In the genomic region with DNA sequence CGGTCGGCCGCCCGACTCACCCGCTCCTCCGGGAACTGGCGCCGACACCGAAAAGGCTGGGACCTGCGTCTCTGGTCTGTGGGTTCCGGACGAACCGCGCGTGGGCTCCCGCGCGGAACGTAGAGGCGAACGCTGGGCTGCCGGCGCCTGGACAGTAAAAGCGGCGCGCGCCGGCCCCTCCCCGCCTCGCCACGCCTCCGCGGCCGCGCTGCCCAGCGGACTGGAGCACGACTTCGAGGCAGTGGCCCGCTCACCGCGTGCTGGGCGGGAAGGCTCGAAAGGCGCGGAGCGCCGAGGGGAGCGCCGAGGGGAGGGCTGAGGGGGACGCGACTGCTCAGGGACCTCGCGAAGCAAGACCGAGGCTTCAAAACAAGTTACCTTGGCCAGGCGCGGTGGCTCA, we compare ENCODE assay signal across 17 cellular contexts. TPM values are rescaled to one million over a fixed set of nuclear protein-coding genes. Genes with fewer than 3 reads are reported as not detected.
DNase-seq lines count a peak whose midpoint lies in the region; ATAC-seq and TF ChIP-seq lines count a peak whose summit lies in the region.
"Had no signal": no experiment of that assay in that cellular context is flagged by ENCODE, and none has a peak within 500 bp of the region (broad histone marks: within the 10 kb centered on the region; RNA-seq: fewer than 3 reads in every experiment).

TAF7L (minus strand) TSS at position 131 of the 400 bp plus-strand sequence. CDS start 3,791 bp downstream, outside the sequence.

- ATAC-seq in HG03571 (IDR thresholded peaks at IDR 0.05; ENCODE audit: unreplicated experiment), result no peak
- ATAC-seq: activated CD8-positive, alpha-beta memory T cell treated with anti-CD3 and anti-CD28 coated beads, Interleukin-2, amount 10 ng/mL, durations not matched to agents 7 days and 5 days; natural killer cell; T-cell had no signal

- no peak within 1 kb of the TSS for H3K9ac ChIP-seq in HUES6 (ENCODE audit: low read length)

- DNase-seq in AG04449 (ENCODE audit: low read depth, low spot score) (no peak), epithelial cell of esophagus (ENCODE audit: low read depth) (peak; percentile 1), lung microvascular endothelial cell (ENCODE audit: low read depth in 2 of 2) (peak; percentile 1 to 17), UCSD-AML1 (lab: John Stamatoyannopoulos, UW; ENCODE audit: unreplicated experiment) (no peak), SHP77 (lab: John Stamatoyannopoulos, UW) (no peak), NCI-H2081 treated with DMSO at 0.1 percent for 48 hours (lab: John Stamatoyannopoulos, UW) (no peak)
- DNase-seq: activated CD4-positive, CD25-positive, alpha-beta regulatory T cell; activated CD8-positive, alpha-beta memory T cell treated with anti-CD3 and anti-CD28 coated beads, Interleukin-2, amount 10 ng/mL, durations not matched to agents 7 days and 5 days; activated naive CD4-positive, alpha-beta T cell; endodermal cell; natural killer cell; NCI-H2171; T-cell had no signal

- no peak within 1 kb of the TSS for H3K27ac ChIP-seq in HUES6 (ENCODE audit: low read depth, low read length)
- H3K27ac ChIP-seq: prostate gland had no signal

- POLR2A ChIA-PET in AG04449 (lab: Yijun Ruan, JAX), result no interaction called here

- no peak for TF ChIP-seq CTCF in AG04449 (IDR thresholded peaks at IDR 0.05; ENCODE audit: insufficient read depth, low read length, missing control alignments)
- TF ChIP-seq CTCF in epithelial cell of esophagus (IDR thresholded peaks at IDR 0.05; ENCODE audit: insufficient read depth, low read depth, low read length, missing control alignments), result no peak

- H3K4me3 ChIP-seq in AG04449 (ENCODE audit: low read depth, low read length), result peak within 1 kb of the TSS; percentile 15
- H3K4me3 ChIP-seq in HUES6 (ENCODE audit: low read depth, low read length), result peak within 1 kb of the TSS; percentile 25; the same call in 1 of the 2 replicates
- no peak within 1 kb of the TSS for H3K4me3 ChIP-seq in epithelial cell of esophagus (ENCODE audit: low read length)
- H3K4me3 ChIP-seq: prostate gland had no signal

- CTCF ChIA-PET in AG04449 (lab: Yijun Ruan, JAX), result no interaction called here

- peaks cover 11% of the 10 kb centered on the region for H3K27me3 ChIP-seq in HUES6 (ENCODE audit: control insufficient read depth, insufficient read depth, low read length)

- no peaks in the 10 kb centered on the region for H3K36me3 ChIP-seq in HUES6 (ENCODE audit: control insufficient read depth, insufficient read depth, low read length)
- H3K36me3 ChIP-seq: prostate gland had no signal

- no peaks in the 10 kb centered on the region for H3K4me1 ChIP-seq in HUES6 (ENCODE audit: control insufficient read depth, insufficient read depth, low read length)
- H3K4me1 ChIP-seq: prostate gland had no signal

- no peaks in the 10 kb centered on the region for H3K9me3 ChIP-seq in HUES6 (ENCODE audit: control insufficient read depth, insufficient read depth, low read depth, low read length)
- H3K9me3 ChIP-seq: prostate gland had no signal

RNA-seq across cellular contexts. Expression of gene TAF7L, which starts in this region (rescaled TPM):
- under 0.01 TPM in 1 of 2 replicates, not detected in the other for total RNA-seq in lung microvascular endothelial cell
- total RNA-seq: cardiac septum, natural killer cell, T-cell had no signal

Comparison
In these comparisons a context has a peak if more than half of its experiments do, and no peak if none do; other contexts are left out.
1. Peak in DNase-seq in lung microvascular endothelial cell; RNA of the gene not detected or under 1 TPM.